In genomic region chr5:149271195-149271716, GRCh38 we compare ENCODE assay signal across 8 cellular contexts. TPM values are rescaled to one million over a fixed set of nuclear protein-coding genes. Genes with fewer than 3 reads are reported as not detected.
DNase-seq lines count a peak whose midpoint lies in the region; ATAC-seq, FAIRE-seq and TF ChIP-seq lines count a peak whose summit lies in the region.

No MANE protein-coding gene starts in this region.

- peaks cover 15% of the 10 kb centered on the region for H3K36me3 Mint-ChIP-seq in HFFc6 (ENCODE audit: low read depth)
- H3K36me3 Mint-ChIP-seq in activated CD8-positive, alpha-beta memory T cell treated with anti-CD3 and anti-CD28 coated beads, Interleukin-2, amount 10 ng/mL, durations not matched to agents 7 days and 5 days = no peaks in the 10 kb centered on the region

- H3K27me3 ChIP-seq in small intestine (ENCODE audit: control insufficient read depth in 2 of 2, insufficient read depth in 2 of 2, low read length in 2 of 2) = peaks cover 2 to 7% of the 10 kb centered on the region in 2 donors

- peak overlapping the region; percentile 39 to 51 for H3K4me3 ChIP-seq in small intestine (ENCODE audit: low read depth in 1 of 2, low read length in 2 of 2)

- peaks cover 2% of the 10 kb centered on the region for H3K27me3 Mint-ChIP-seq in HFFc6 (ENCODE audit: insufficient read depth)
- H3K27me3 Mint-ChIP-seq in activated CD8-positive, alpha-beta memory T cell treated with anti-CD3 and anti-CD28 coated beads, Interleukin-2, amount 10 ng/mL, durations not matched to agents 7 days and 5 days = peaks cover 63% of the 10 kb centered on the region

- peaks cover 13% of the 10 kb centered on the region for H3K9me3 Mint-ChIP-seq in HFFc6
- no peaks in the 10 kb centered on the region for H3K9me3 Mint-ChIP-seq in activated CD8-positive, alpha-beta memory T cell treated with anti-CD3 and anti-CD28 coated beads, Interleukin-2, amount 10 ng/mL, durations not matched to agents 7 days and 5 days (ENCODE audit: low read depth)

- H3K27ac Mint-ChIP-seq in HFFc6 = no peak overlapping the region
- no peak overlapping the region for H3K27ac Mint-ChIP-seq in activated CD8-positive, alpha-beta memory T cell treated with anti-CD3 and anti-CD28 coated beads, Interleukin-2, amount 10 ng/mL, durations not matched to agents 7 days and 5 days

- CTCF ChIA-PET in activated CD8-positive, alpha-beta memory T cell treated with anti-CD3 and anti-CD28 coated beads, Interleukin-2, amount 10 ng/mL, durations not matched to agents 7 days and 5 days (lab: Charles Lee) = interaction anchor here (3.4 kb wide), 1 partner anchor 131 kb away, joined by 52 read pairs; the partner anchor contains the start of gene ABLIM3

- TF ChIP-seq CTCF in HFFc6 (IDR thresholded peaks at IDR 0.05) = no peak

- no peak for ATAC-seq in activated CD8-positive, alpha-beta memory T cell treated with anti-CD3 and anti-CD28 coated beads, Interleukin-2, amount 10 ng/mL, durations not matched to agents 7 days and 5 days
- no peak for ATAC-seq in GM18519 (IDR thresholded peaks at IDR 0.05; ENCODE audit: low FRiP score, unreplicated experiment)
- ATAC-seq in GM19397 (IDR thresholded peaks at IDR 0.05; ENCODE audit: unreplicated experiment) = no peak

- peak overlapping the region in 1 of 2 donors; percentile 26 for H3K27ac ChIP-seq in small intestine (ENCODE audit: low read depth in 1 of 2, low read length in 1 of 2)

- H3K36me3 ChIP-seq in small intestine (ENCODE audit: control insufficient read depth in 2 of 2, insufficient read depth in 2 of 2, low read length in 2 of 2) = no peaks in the 10 kb centered on the region

- H3K9me3 ChIP-seq in small intestine (ENCODE audit: control insufficient read depth, low read depth) = no peaks in the 10 kb centered on the region

- WGBS in small intestine, 3 donors = 6 to 9% (median 7%) methylated on average over 36 to 40 of the region's 40 CpGs

- no peak for DNase-seq in HFFc6
- no peak for DNase-seq in activated CD8-positive, alpha-beta memory T cell treated with anti-CD3 and anti-CD28 coated beads, Interleukin-2, amount 10 ng/mL, durations not matched to agents 7 days and 5 days
- DNase-seq in hepatic stellate cell (ENCODE audit: low spot score) = peak; percentile 16
- no peak for DNase-seq in small intestine
- DNase-seq in KG1 (lab: John Stamatoyannopoulos, UW) = no peak
- no peak for DNase-seq in NCI-H1417 treated with DMSO at 0.1 percent for 48 hours (lab: John Stamatoyannopoulos, UW)

- peak overlapping the region; percentile 66 for H3K4me3 Mint-ChIP-seq in HFFc6
- peak overlapping the region; percentile 21 for H3K4me3 Mint-ChIP-seq in activated CD8-positive, alpha-beta memory T cell treated with anti-CD3 and anti-CD28 coated beads, Interleukin-2, amount 10 ng/mL, durations not matched to agents 7 days and 5 days

- no peak for FAIRE-seq in small intestine (lab: Jason Lieb, UNC)

- H3K4me1 Mint-ChIP-seq in HFFc6 (ENCODE audit: low read depth) = peaks cover 38% of the 10 kb centered on the region
- H3K4me1 Mint-ChIP-seq in activated CD8-positive, alpha-beta memory T cell treated with anti-CD3 and anti-CD28 coated beads, Interleukin-2, amount 10 ng/mL, durations not matched to agents 7 days and 5 days = peaks cover 6% of the 10 kb centered on the region

- H3K4me1 ChIP-seq in small intestine (ENCODE audit: control insufficient read depth in 2 of 2, insufficient read depth in 1 of 2, low read depth in 1 of 2, low read length in 1 of 2) = no peaks in the 10 kb centered on the region

RNA-seq across cellular contexts. Expression of gene AFAP1L1, which starts 0.4 kb away (rescaled TPM):
- 1 to 10 TPM; 3.2 to 7.5 (median 5.4) TPM for total RNA-seq in HFFc6 (2021; fragmentation: NEBNext Ultra II Directional; extraction: Animal tissue kit (Norgen Biotek cat#: 25700))
- not detected for total RNA-seq in activated CD8-positive, alpha-beta memory T cell treated with anti-CD3 and anti-CD28 coated beads, Interleukin-2, amount 10 ng/mL, durations not matched to agents 7 days and 5 days
- 1 to 10 TPM in 2 of 3 donors, not detected in 1; 1.6 to 8.5 TPM for polyA plus RNA-seq in small intestine
